7 cellular contexts compared by ENCODE assay signal in genomic region chr1:121008512-121009215, GRCh38.
DNase-seq lines count a peak whose midpoint lies in the region; ATAC-seq and TF ChIP-seq lines count a peak whose summit lies in the region.
"Not testable (repeated sequence)": the region's sequence is repeated elsewhere in the genome, so short reads cannot be mapped to it uniquely, and the experiment has no call there.

No MANE protein-coding gene starts in this region.

- H2AK5ac ChIP-seq in H9 (ENCODE audit: insufficient read length, low read length) = not testable (repeated sequence)

- not testable (repeated sequence) for H3K56ac ChIP-seq in H9 (ENCODE audit: insufficient read length, low read depth, low read length)

- H3T11ph ChIP-seq in H9 (ENCODE audit: low read length) = not testable (repeated sequence)

- H3K23me2 ChIP-seq in H9 (ENCODE audit: insufficient read length, low read depth, low read length, poor library complexity, severe bottlenecking) = not testable (repeated sequence)

- TF ChIP-seq POLR2A in spleen (IDR thresholded peaks at IDR 0.05) = not testable (repeated sequence)

- not testable (repeated sequence) for H3K27ac Mint-ChIP-seq in H9; activated T-helper 17 cell treated with anti-CD3 and anti-CD28 coated beads, Interleukin-2, amount 50 U/mL, for 72 hours; MCF 10A (ENCODE audit: low read depth, unreplicated experiment); naive B cell

- not testable (repeated sequence) for H4K5ac ChIP-seq in H9 (ENCODE audit: insufficient read length, low read depth, low read length)

- not testable (repeated sequence) for H4K20me1 ChIP-seq in H9 (ENCODE audit: control insufficient read depth, insufficient read depth, insufficient read length)

- ATAC-seq in activated T-helper 17 cell treated with anti-CD3 and anti-CD28 coated beads, Interleukin-2, amount 50 U/mL, for 72 hours (replicated peaks) = not testable (repeated sequence)
- ATAC-seq in foreskin keratinocyte (peak; percentile 10), naive B cell (ENCODE audit: low read depth in 2 of 2) (peak; percentile 20 to 27)

- not testable (repeated sequence) for H3K36me3 Mint-ChIP-seq in H9 (ENCODE audit: insufficient read depth in 1 of 3, low read depth in 3 of 3); activated T-helper 17 cell treated with anti-CD3 and anti-CD28 coated beads, Interleukin-2, amount 50 U/mL, for 72 hours (ENCODE audit: low read depth); MCF 10A (ENCODE audit: insufficient read depth, unreplicated experiment); naive B cell

- intact Hi-C loops in MCF 10A (cut with micrococcal nuclease); spleen (cut with DNase I; ENCODE audit: low total_unique reads): not testable (repeated sequence)

- BruUV-seq in MCF 10A (replicated peaks; lab: Mats Ljungman, UMichigan) = not testable (repeated sequence)

- H3K4ac ChIP-seq in H9 (ENCODE audit: low read depth, low read length) = not testable (repeated sequence)

- H3K4me2 ChIP-seq in H9 (ENCODE audit: insufficient read depth, insufficient read length, low read length) = peak overlapping the region; percentile 60

- H3K4me1 Mint-ChIP-seq in H9; activated T-helper 17 cell treated with anti-CD3 and anti-CD28 coated beads, Interleukin-2, amount 50 U/mL, for 72 hours; MCF 10A (ENCODE audit: insufficient read depth, unreplicated experiment): not testable (repeated sequence)
- H3K4me1 Mint-ChIP-seq in naive B cell = peaks cover 8 to 17% (median 12%) of the 10 kb centered on the region in 3 donors

- H3K9ac ChIP-seq in H9 (ENCODE audit: extremely low read depth, insufficient read length, low read length) = not testable (repeated sequence)

- H2BK15ac ChIP-seq in H9 (ENCODE audit: low read depth, low read length) = not testable (repeated sequence)

- H3K36me3 ChIP-seq in spleen = not testable (repeated sequence)

- H3K18ac ChIP-seq in H9 (ENCODE audit: insufficient read length, low read depth, low read length) = not testable (repeated sequence)

- not testable (repeated sequence) for H3K14ac ChIP-seq in H9 (ENCODE audit: insufficient read depth, low read length)

- no CpG with 5 or more reads among the region's 46 CpGs for WGBS in H9 (ENCODE audit: extremely low coverage, insufficient read length, low lambda C conversion rate)
- WGBS in spleen, 5 donors = 8 to 20% (median 11%) methylated on average over 33 to 44 of the region's 46 CpGs

- not testable (repeated sequence) for TF ChIP-seq CTCF in H9 (conservative IDR thresholded peaks at IDR 0.05); MCF 10A (IDR thresholded peaks at IDR 0.05; ENCODE audit: unreplicated experiment); foreskin keratinocyte (conservative IDR thresholded peaks at IDR 0.05); spleen (IDR thresholded peaks at IDR 0.05 in 8 of 11, conservative IDR thresholded peaks at IDR 0.05 in 3 of 11)

- H4K91ac ChIP-seq in H9 (ENCODE audit: insufficient read length, low read depth, low read length) = not testable (repeated sequence)

- H3K27me3 Mint-ChIP-seq in H9 (ENCODE audit: low read depth); activated T-helper 17 cell treated with anti-CD3 and anti-CD28 coated beads, Interleukin-2, amount 50 U/mL, for 72 hours; MCF 10A (ENCODE audit: insufficient read depth, unreplicated experiment): not testable (repeated sequence)
- peaks cover 7 to 21% (median 8%) of the 10 kb centered on the region in 3 donors for H3K27me3 Mint-ChIP-seq in naive B cell

- H3K27ac ChIP-seq in H9 (ENCODE audit: insufficient read length, low read depth, low read length); foreskin keratinocyte; spleen: not testable (repeated sequence)

- not testable (repeated sequence) for H3K79me2 ChIP-seq in H9 (ENCODE audit: insufficient read depth, low read length)

- H3K9me3 ChIP-seq in H9 (ENCODE audit: control insufficient read depth, low read depth, low read length); spleen: not testable (repeated sequence)

- peak overlapping the region in 7 of 8 donors; percentile 5 to 62 (median 19) for H3K4me3 ChIP-seq in spleen

- not testable (repeated sequence) for H2BK5ac ChIP-seq in H9 (ENCODE audit: insufficient read length, low read length)

- H3K27me3 ChIP-seq in H9 (ENCODE audit: insufficient read depth, low read length) = not testable (repeated sequence)
- H3K27me3 ChIP-seq in foreskin keratinocyte = peaks cover 22% of the 10 kb centered on the region
- peaks cover 0 to 31% (median 0%) of the 10 kb centered on the region in 7 donors for H3K27me3 ChIP-seq in spleen (replicated peaks in 1 of 7)

- CTCF ChIA-PET in MCF 10A (lab: Yijun Ruan, JAX) = not testable (repeated sequence)

- DNase-seq in H9; MCF 10A (ENCODE audit: unreplicated experiment); foreskin keratinocyte: not testable (repeated sequence)
- DNase-seq in activated CD4-positive, CD25-positive, alpha-beta regulatory T cell treated with anti-CD3 and anti-CD28 coated beads, Interleukin-2, amount 50 U/mL, for 72 hours = peak; percentile 35
- DNase-seq in naive B cell = peak; percentile 22
- DNase-seq in spleen = peak; percentile 64

- H3K9me3 Mint-ChIP-seq in H9; activated T-helper 17 cell treated with anti-CD3 and anti-CD28 coated beads, Interleukin-2, amount 50 U/mL, for 72 hours; MCF 10A (ENCODE audit: unreplicated experiment); naive B cell: not testable (repeated sequence)

- POLR2A ChIA-PET in MCF 10A (lab: Yijun Ruan, JAX) = not testable (repeated sequence)

- H3K79me1 ChIP-seq in H9 (ENCODE audit: insufficient read depth, low read depth, low read length, poor library complexity, severe bottlenecking) = not testable (repeated sequence)

- not testable (repeated sequence) for H2AFZ ChIP-seq in H9 (ENCODE audit: low read length)

- H2BK20ac ChIP-seq in H9 (ENCODE audit: low read depth, low read length, poor library complexity, severe bottlenecking) = not testable (repeated sequence)

- not testable (repeated sequence) for H4K8ac ChIP-seq in H9 (replicated peaks; ENCODE audit: insufficient read length, low read depth, low read length)

- H3K4me3 Mint-ChIP-seq in H9 (peak overlapping the region; percentile 57 to 84), MCF 10A (ENCODE audit: unreplicated experiment) (peak overlapping the region; percentile 63), naive B cell (peak overlapping the region; percentile 73 to 95 (median 90))
- H3K4me3 Mint-ChIP-seq in activated T-helper 17 cell treated with anti-CD3 and anti-CD28 coated beads, Interleukin-2, amount 50 U/mL, for 72 hours = peak overlapping the region; percentile 72

- H3K4me1 ChIP-seq in H9 (ENCODE audit: insufficient read depth, low read length); foreskin keratinocyte: not testable (repeated sequence)
- peaks cover 0 to 16% (median 2%) of the 10 kb centered on the region in 6 donors for H3K4me1 ChIP-seq in spleen

- not testable (repeated sequence) for H2BK120ac ChIP-seq in H9 (ENCODE audit: low read depth, low read length, poor library complexity, severe bottlenecking)

- H3K23ac ChIP-seq in H9 (ENCODE audit: insufficient read length, low read depth, low read length) = not testable (repeated sequence)

- H2BK12ac ChIP-seq in H9 (ENCODE audit: insufficient read length, low read depth, low read length) = not testable (repeated sequence)
